In the genomic region with DNA sequence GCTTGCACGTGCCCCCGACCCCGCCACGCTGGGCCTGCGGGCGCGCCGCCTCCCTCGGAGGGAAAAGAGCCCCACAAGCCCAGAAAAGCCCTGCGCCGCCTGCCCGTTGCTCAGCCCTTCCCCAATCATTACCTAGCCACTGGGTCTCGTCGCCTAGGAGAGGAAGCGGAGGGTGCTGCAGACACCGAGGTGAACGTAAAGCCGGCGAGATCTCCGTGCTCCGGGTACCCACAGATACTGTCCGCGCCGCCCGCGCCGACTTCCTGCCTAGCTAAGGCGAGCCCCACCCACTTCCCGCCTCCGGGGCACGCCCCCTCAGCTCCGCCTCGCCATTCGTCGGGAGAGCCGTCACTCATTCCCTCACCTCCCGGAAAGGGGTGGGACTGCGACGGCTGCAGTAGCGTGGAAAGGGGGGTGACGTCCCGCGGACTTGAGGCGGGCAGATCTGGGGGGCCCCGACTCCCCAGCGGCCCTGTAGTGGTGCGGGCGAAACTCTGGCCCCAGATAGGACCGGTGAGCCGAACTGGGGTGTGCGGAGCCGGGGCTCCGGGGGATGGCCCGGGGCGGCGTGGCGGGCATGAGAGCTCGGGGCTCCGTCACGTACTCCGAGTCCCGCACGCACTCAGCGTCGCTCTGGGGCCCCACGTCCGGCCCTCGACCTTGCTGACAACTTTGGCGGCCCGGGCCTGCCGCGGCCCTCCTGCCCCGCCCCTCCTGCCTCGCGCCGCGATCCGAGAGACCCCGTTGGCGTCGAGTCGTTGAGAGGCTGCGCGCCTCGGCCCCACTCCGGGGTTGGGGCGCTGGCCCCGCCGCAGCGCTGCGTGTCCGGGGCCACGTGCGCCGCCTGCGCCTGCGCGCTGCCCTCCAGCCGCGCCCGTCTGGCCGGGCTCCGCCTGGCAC, we compare ENCODE assay signal across 1 cellular context.
TF ChIP-seq lines count a peak whose summit lies in the region.

ENO1 (minus strand) TSS at position 239 of the 900 bp plus-strand sequence. CDS start 3,778 bp downstream, outside the sequence.

TF ChIP-seq in HepG2, 621 proteins besides CTCF, POLR2A, EP300 and RAD21 (continued from another document and continues in another):
- TF ChIP-seq, protein P1, sequence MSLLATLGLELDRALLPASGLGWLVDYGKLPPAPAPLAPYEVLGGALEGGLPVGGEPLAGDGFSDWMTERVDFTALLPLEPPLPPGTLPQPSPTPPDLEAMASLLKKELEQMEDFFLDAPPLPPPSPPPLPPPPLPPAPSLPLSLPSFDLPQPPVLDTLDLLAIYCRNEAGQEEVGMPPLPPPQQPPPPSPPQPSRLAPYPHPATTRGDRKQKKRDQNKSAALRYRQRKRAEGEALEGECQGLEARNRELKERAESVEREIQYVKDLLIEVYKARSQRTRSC (CRISPR knock-in tag; IDR thresholded peaks at IDR 0.05; ENCODE audit: low read depth) = peak; percentile 35; the same call in 1 of the 2 replicates
- TF ChIP-seq ZNF564 (CRISPR knock-in tag; IDR thresholded peaks at IDR 0.05) = peak; percentile 92
- TF ChIP-seq TARDBP (CRISPR knock-in tag; IDR thresholded peaks at IDR 0.05) = peak; percentile 75
- no peak for TF ChIP-seq KLF9 (CRISPR knock-in tag; IDR thresholded peaks at IDR 0.05; ENCODE audit: low read depth)
- peak; percentile 99 for TF ChIP-seq EEA1 (CRISPR knock-in tag; IDR thresholded peaks at IDR 0.05; ENCODE audit: borderline replicate concordance)
- TF ChIP-seq DPF2 (CRISPR knock-in tag; IDR thresholded peaks at IDR 0.05; ENCODE audit: borderline replicate concordance, low read depth) = peak; percentile 47; the same call in 1 of the 2 replicates
- TF ChIP-seq, protein P2, sequence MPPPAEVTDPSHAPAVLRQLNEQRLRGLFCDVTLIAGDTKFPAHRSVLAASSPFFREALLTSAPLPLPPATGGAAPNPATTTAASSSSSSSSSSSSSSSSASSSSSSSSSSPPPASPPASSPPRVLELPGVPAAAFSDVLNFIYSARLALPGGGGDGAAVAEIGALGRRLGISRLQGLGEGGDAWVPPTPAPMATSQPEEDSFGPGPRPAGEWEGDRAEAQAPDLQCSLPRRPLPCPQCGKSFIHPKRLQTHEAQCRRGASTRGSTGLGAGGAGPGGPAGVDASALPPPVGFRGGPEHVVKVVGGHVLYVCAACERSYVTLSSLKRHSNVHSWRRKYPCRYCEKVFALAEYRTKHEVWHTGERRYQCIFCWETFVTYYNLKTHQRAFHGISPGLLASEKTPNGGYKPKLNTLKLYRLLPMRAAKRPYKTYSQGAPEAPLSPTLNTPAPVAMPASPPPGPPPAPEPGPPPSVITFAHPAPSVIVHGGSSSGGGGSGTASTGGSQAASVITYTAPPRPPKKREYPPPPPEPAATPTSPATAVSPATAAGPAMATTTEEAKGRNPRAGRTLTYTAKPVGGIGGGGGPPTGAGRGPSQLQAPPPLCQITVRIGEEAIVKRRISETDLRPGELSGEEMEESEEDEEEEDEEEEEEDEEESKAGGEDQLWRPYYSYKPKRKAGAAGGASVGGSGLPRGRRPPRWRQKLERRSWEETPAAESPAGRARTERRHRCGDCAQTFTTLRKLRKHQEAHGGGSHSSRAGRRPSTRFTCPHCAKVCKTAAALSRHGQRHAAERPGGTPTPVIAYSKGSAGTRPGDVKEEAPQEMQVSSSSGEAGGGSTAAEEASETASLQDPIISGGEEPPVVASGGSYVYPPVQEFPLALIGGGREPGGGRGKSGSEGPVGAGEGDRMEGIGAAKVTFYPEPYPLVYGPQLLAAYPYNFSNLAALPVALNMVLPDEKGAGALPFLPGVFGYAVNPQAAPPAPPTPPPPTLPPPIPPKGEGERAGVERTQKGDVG (CRISPR knock-in tag; IDR thresholded peaks at IDR 0.05; ENCODE audit: borderline replicate concordance) = no peak
- peak; percentile 38 for TF ChIP-seq CBX1 (IDR thresholded peaks at IDR 0.05; ENCODE audit: low read depth)
- TF ChIP-seq, protein P3, sequence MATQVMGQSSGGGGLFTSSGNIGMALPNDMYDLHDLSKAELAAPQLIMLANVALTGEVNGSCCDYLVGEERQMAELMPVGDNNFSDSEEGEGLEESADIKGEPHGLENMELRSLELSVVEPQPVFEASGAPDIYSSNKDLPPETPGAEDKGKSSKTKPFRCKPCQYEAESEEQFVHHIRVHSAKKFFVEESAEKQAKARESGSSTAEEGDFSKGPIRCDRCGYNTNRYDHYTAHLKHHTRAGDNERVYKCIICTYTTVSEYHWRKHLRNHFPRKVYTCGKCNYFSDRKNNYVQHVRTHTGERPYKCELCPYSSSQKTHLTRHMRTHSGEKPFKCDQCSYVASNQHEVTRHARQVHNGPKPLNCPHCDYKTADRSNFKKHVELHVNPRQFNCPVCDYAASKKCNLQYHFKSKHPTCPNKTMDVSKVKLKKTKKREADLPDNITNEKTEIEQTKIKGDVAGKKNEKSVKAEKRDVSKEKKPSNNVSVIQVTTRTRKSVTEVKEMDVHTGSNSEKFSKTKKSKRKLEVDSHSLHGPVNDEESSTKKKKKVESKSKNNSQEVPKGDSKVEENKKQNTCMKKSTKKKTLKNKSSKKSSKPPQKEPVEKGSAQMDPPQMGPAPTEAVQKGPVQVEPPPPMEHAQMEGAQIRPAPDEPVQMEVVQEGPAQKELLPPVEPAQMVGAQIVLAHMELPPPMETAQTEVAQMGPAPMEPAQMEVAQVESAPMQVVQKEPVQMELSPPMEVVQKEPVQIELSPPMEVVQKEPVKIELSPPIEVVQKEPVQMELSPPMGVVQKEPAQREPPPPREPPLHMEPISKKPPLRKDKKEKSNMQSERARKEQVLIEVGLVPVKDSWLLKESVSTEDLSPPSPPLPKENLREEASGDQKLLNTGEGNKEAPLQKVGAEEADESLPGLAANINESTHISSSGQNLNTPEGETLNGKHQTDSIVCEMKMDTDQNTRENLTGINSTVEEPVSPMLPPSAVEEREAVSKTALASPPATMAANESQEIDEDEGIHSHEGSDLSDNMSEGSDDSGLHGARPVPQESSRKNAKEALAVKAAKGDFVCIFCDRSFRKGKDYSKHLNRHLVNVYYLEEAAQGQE (IDR thresholded peaks at IDR 0.05; ENCODE audit: borderline replicate concordance in 1 of 2, low read depth in 1 of 2, low read length in 2 of 2) = peak in 1 of 2 experiments; percentile 62; a peak in 1 of 4 replicates
- peak; percentile 62 for TF ChIP-seq FOXP4 (CRISPR knock-in tag; IDR thresholded peaks at IDR 0.05)
- TF ChIP-seq HMG20B (CRISPR knock-in tag; conservative IDR thresholded peaks at IDR 0.05) = peak; percentile 56; the same call in 1 of the 2 replicates
- no peak; the same call in 1 of the 2 replicates for TF ChIP-seq REPIN1 (CRISPR knock-in tag; IDR thresholded peaks at IDR 0.05; ENCODE audit: borderline replicate concordance, low read depth)
- TF ChIP-seq, protein P4, sequence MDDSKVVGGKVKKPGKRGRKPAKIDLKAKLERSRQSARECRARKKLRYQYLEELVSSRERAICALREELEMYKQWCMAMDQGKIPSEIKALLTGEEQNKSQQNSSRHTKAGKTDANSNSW (CRISPR knock-in tag; IDR thresholded peaks at IDR 0.05; ENCODE audit: borderline replicate concordance) = peak; percentile 79; the same call in 1 of the 2 replicates
- TF ChIP-seq HMGXB3 (CRISPR knock-in tag; IDR thresholded peaks at IDR 0.05; ENCODE audit: borderline replicate concordance) = no peak
- peak; percentile 12 for TF ChIP-seq HNRNPK (IDR thresholded peaks at IDR 0.05; ENCODE audit: low read depth, low read length, poor library complexity, severe bottlenecking)
- peak; percentile 58; the same call in 1 of the 2 replicates for TF ChIP-seq CREM (IDR thresholded peaks at IDR 0.05)
- 0 out of 2 replicates have a peak, but pooled peaks have one; percentile 14 for TF ChIP-seq CREM (CRISPR knock-in tag; IDR thresholded peaks at IDR 0.05)
- no peak for TF ChIP-seq GLI4 (CRISPR knock-in tag; IDR thresholded peaks at IDR 0.05; ENCODE audit: borderline replicate concordance)
- TF ChIP-seq HNRNPL (IDR thresholded peaks at IDR 0.05; ENCODE audit: low read depth, low read length) = no peak
- TF ChIP-seq ZNF230 (CRISPR knock-in tag; IDR thresholded peaks at IDR 0.05) = no peak
- 0 out of 2 replicates have a peak, but pooled peaks have one; percentile 22 for TF ChIP-seq ZNF383 (CRISPR knock-in tag; IDR thresholded peaks at IDR 0.05; ENCODE audit: borderline replicate concordance)
- no peak for TF ChIP-seq ZNF121 (CRISPR knock-in tag; IDR thresholded peaks at IDR 0.05)
- TF ChIP-seq ZNF34 (CRISPR knock-in tag; IDR thresholded peaks at IDR 0.05; ENCODE audit: borderline replicate concordance) = no peak
- TF ChIP-seq HDAC6 (IDR thresholded peaks at IDR 0.05; ENCODE audit: low read depth, low read length) = no peak
- peak; percentile 92 for TF ChIP-seq MLXIP (CRISPR knock-in tag; IDR thresholded peaks at IDR 0.05; ENCODE audit: borderline replicate concordance)
- TF ChIP-seq, protein P5, sequence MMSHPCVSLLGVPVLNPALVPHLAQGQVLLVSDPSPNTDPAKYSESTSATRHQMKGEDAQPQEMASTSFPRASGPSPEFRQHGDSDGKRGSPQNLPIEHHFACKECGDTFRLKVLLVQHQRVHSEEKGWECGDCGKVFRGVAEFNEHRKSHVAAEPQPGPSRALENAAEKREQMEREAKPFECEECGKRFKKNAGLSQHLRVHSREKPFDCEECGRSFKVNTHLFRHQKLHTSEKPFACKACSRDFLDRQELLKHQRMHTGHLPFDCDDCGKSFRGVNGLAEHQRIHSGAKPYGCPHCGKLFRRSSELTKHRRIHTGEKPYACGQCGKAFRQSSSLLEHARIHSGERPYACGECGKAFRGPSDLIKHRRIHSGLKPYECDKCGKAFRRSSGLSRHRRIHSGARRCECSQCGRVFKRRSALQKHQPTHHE (CRISPR knock-in tag; IDR thresholded peaks at IDR 0.05; ENCODE audit: borderline replicate concordance) = peak; percentile 97
- TF ChIP-seq ZNF263 (CRISPR knock-in tag; IDR thresholded peaks at IDR 0.05) = peak; percentile 82
- TF ChIP-seq, protein P6, sequence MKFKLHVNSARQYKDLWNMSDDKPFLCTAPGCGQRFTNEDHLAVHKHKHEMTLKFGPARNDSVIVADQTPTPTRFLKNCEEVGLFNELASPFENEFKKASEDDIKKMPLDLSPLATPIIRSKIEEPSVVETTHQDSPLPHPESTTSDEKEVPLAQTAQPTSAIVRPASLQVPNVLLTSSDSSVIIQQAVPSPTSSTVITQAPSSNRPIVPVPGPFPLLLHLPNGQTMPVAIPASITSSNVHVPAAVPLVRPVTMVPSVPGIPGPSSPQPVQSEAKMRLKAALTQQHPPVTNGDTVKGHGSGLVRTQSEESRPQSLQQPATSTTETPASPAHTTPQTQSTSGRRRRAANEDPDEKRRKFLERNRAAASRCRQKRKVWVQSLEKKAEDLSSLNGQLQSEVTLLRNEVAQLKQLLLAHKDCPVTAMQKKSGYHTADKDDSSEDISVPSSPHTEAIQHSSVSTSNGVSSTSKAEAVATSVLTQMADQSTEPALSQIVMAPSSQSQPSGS (CRISPR knock-in tag; IDR thresholded peaks at IDR 0.05) = peak; percentile 40; the same call in 1 of the 2 replicates
- TF ChIP-seq FLYWCH1 (CRISPR knock-in tag; IDR thresholded peaks at IDR 0.05) = peak; percentile 89
